ENCODE assay signal across 13 cellular contexts in the genomic region with DNA sequence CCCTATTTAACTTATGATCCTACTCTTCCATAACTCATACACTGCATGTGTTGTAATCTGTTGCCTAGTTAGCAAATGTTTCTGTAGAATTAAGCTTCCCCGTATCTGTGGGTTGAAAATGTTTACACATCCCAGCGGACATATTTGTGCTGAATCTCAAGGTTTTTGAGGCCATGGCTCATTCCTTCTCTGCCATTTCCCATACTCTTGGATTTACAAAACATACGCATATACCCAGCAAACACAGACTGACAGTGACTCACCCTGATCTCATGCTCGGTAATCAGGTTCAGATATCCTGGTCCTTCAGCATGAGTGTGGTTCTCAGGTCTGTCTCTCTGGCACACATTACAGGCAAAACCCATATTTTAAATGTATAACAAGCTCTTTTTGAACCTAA. TPM values are rescaled to one million over a fixed set of nuclear protein-coding genes. Genes with fewer than 3 reads are reported as not detected.
A peak's percentile ranks its signal among the peaks of the same experiment; 100 is the strongest.
DNase-seq lines count a peak whose midpoint lies in the region; ATAC-seq and TF ChIP-seq lines count a peak whose summit lies in the region.
"Had no signal": no experiment of that assay in that cellular context is flagged by ENCODE, and none has a peak within 500 bp of the region (broad histone marks: within the 10 kb centered on the region; RNA-seq: fewer than 3 reads in every experiment).

No MANE protein-coding gene starts in this region.

- H3K4me3 ChIP-seq in ACC112 (ENCODE audit: low read depth, low read length): no peak overlapping the region
- no peak overlapping the region for H3K4me3 ChIP-seq in astrocyte of the spinal cord (ENCODE audit: low read depth, low read length)
- H3K4me3 ChIP-seq: SK-N-MC, testis had no signal

- no peaks in the 10 kb centered on the region for H3K79me2 ChIP-seq in ACC112 (ENCODE audit: control insufficient read depth, insufficient read depth, low read length, unreplicated experiment)

- no peak for TF ChIP-seq CTCF in astrocyte of the spinal cord (IDR thresholded peaks at IDR 0.05; ENCODE audit: low read depth, low read length)

- TF ChIP-seq POLR2A in GM18505 (IDR thresholded peaks at IDR 0.05; ENCODE audit: borderline replicate concordance, extremely low read depth, insufficient read depth, insufficient read length): no peak

- peak overlapping the region; percentile 79 for H3K27ac ChIP-seq in ACC112 (ENCODE audit: low read depth, low read length)
- H3K27ac ChIP-seq: SK-N-MC, testis had no signal

- peaks cover 3% of the 10 kb centered on the region for H3K4me1 ChIP-seq in ACC112 (ENCODE audit: control insufficient read depth, insufficient read depth, low read length, unreplicated experiment)
- H3K4me1 ChIP-seq: testis had no signal

- ATAC-seq in GM18505 (IDR thresholded peaks at IDR 0.05; ENCODE audit: unreplicated experiment): no peak

- H3K27me3 ChIP-seq in ACC112 (ENCODE audit: insufficient read depth, low read length): no peaks in the 10 kb centered on the region
- H3K27me3 ChIP-seq: testis had no signal

- in situ Hi-C loops in astrocyte of the spinal cord (cut with HindIII; ENCODE audit: low sequenced_read_pairs): no loop called here

- no peak overlapping the region for H2AFZ ChIP-seq in ACC112 (ENCODE audit: low read length, unreplicated experiment)

- peaks cover 26% of the 10 kb centered on the region for H3K36me3 ChIP-seq in ACC112 (ENCODE audit: insufficient read depth, low read length)

- DNase-seq in HT1080 (ENCODE audit: low read depth) (peak; percentile 91), astrocyte of the spinal cord (ENCODE audit: low read depth, low spot score) (peak; percentile 96), glomerular visceral epithelial cell (ENCODE audit: extremely low spot score) (peak; percentile 46), NCI-H2171 treated with DMSO at 0.1 percent for 48 hours (lab: John Stamatoyannopoulos, UW) (no peak), RPMI8226 (no peak)
- DNase-seq in activated CD4-positive, alpha-beta T cell treated with anti-CD3 and anti-CD28 coated beads, Interleukin-2, amount 50 U/mL, for 48 hours: no peak
- DNase-seq: ACHN, DND-41, NCI-H1105 treated with DMSO at 0.1 percent for 48 hours, testis had no signal

RNA-seq across cellular contexts. Expression of gene AGPAT4, which starts 58.7 kb away (rescaled TPM):
- total RNA-seq in HT1080 (2014; rRNA removed; shearing (Covaris generic)): 3.9 and 4.9 TPM in 2 replicates
- 2.3 and 2.9 TPM in 2 replicates for polyA plus RNA-seq in HT1080 (2015; cell fraction: cytosol; rRNA removed)
- 13.6 and 17.1 TPM in 2 replicates for polyA plus RNA-seq in HT1080 (2015; cell fraction: nucleus; rRNA removed)

Comparison
In these comparisons a context has a peak if more than half of its experiments do, and no peak if none do; other contexts are left out.
1. DNase-seq: peak in HT1080 (single experiment), astrocyte of the spinal cord (single experiment) and glomerular visceral epithelial cell (single experiment); none in activated CD4-positive, alpha-beta T cell treated with anti-CD3 and anti-CD28 coated beads, Interleukin-2, amount 50 U/mL, for 48 hours (0 of 2), NCI-H2171 treated with DMSO at 0.1 percent for 48 hours (single experiment) and RPMI8226 (single experiment).